In genomic region chr5:71589903-71590302, GRCh38 we compare ENCODE assay signal across 17 cellular contexts. TPM values are rescaled to one million over a fixed set of nuclear protein-coding genes. Genes with fewer than 3 reads are reported as not detected.
DNase-seq lines count a peak whose midpoint lies in the region; ATAC-seq and TF ChIP-seq lines count a peak whose summit lies in the region.
"Had no signal": no experiment of that assay in that cellular context is flagged by ENCODE, and none has a peak within 500 bp of the region (broad histone marks: within the 10 kb centered on the region; RNA-seq: fewer than 3 reads in every experiment).

No MANE protein-coding gene starts in this region.

- peak overlapping the region; percentile 96 for H3K4me3 ChIP-seq in CD4-positive, CD25-positive, alpha-beta regulatory T cell (ENCODE audit: low read depth, low read length)
- no peak overlapping the region for H3K4me3 ChIP-seq in DND-41 (ENCODE audit: low read depth in 1 of 2, low read length in 2 of 2)
- H3K4me3 ChIP-seq in MM.1S (ENCODE audit: low read length) = no peak overlapping the region
- H3K4me3 ChIP-seq in adrenal gland = no peak overlapping the region
- H3K4me3 ChIP-seq: HAP-1, psoas muscle, SJSA1 had no signal

- peaks cover 16% of the 10 kb centered on the region for H3K36me3 Mint-ChIP-seq in CD4-positive, CD25-positive, alpha-beta regulatory T cell
- peaks cover 10% of the 10 kb centered on the region for H3K36me3 Mint-ChIP-seq in activated naive CD8-positive, alpha-beta T cell

- intact Hi-C loops in adrenal gland (cut with DNase I) = no loop called here

- H3K4me3 Mint-ChIP-seq in CD4-positive, CD25-positive, alpha-beta regulatory T cell = peak overlapping the region; percentile 39 to 98 (median 91)
- H3K4me3 Mint-ChIP-seq in activated naive CD8-positive, alpha-beta T cell = peak overlapping the region; percentile 86

- H3K27ac ChIP-seq in CD4-positive, CD25-positive, alpha-beta regulatory T cell (ENCODE audit: insufficient read depth, low read length, poor library complexity, severe bottlenecking) = no peak overlapping the region
- no peak overlapping the region for H3K27ac ChIP-seq in DND-41 (ENCODE audit: low read length)
- H3K27ac ChIP-seq in MM.1S (ENCODE audit: low read length) = peak overlapping the region; percentile 46; the same call in 1 of the 2 replicates
- H3K27ac ChIP-seq in adrenal gland = no peak overlapping the region
- H3K27ac ChIP-seq: psoas muscle, SJSA1 had no signal

- H3K4me1 Mint-ChIP-seq in CD4-positive, CD25-positive, alpha-beta regulatory T cell = peaks cover 15 to 54% (median 34%) of the 10 kb centered on the region in 4 donors
- H3K4me1 Mint-ChIP-seq in activated naive CD8-positive, alpha-beta T cell (ENCODE audit: low read depth) = peaks cover 40% of the 10 kb centered on the region

- peak in 1 of 3 donors; percentile 48 for DNase-seq in CD4-positive, CD25-positive, alpha-beta regulatory T cell
- DNase-seq in DND-41 (no peak), MM.1S (peak; percentile 85), adrenal gland (no peak), GDM1 (lab: John Stamatoyannopoulos, UW) (no peak), SW480 (ENCODE audit: low spot score) (no peak), DMS79 treated with DMSO at 0.1 percent for 48 hours (lab: John Stamatoyannopoulos, UW) (no peak)
- DNase-seq: activated gamma-delta T cell treated with Interleukin-2 at 50 U/mL for 16 hours; DMS153; NCI-H1436 treated with DMSO at 0.1 percent for 48 hours; psoas muscle; stimulated activated naive B cell treated with anti-CD40 and anti-IgM and Interleukin-4, amounts not matched to agents 10 μg/mL and 1 μg/mL and 100 μg/mL, for 72 hours had no signal

- peaks cover 28% of the 10 kb centered on the region for H3F3A ChIP-seq in MM.1S (ENCODE audit: insufficient read depth, low read length)

- H4K20me1 ChIP-seq in DND-41 (ENCODE audit: insufficient read depth, low read length) = no peaks in the 10 kb centered on the region
- no peaks in the 10 kb centered on the region for H4K20me1 ChIP-seq in MM.1S (ENCODE audit: insufficient read depth, low read length)

- peaks cover 9% of the 10 kb centered on the region for H3K36me3 ChIP-seq in CD4-positive, CD25-positive, alpha-beta regulatory T cell (ENCODE audit: control insufficient read depth, insufficient read depth, low read length)
- peaks cover 10% of the 10 kb centered on the region for H3K36me3 ChIP-seq in DND-41 (ENCODE audit: insufficient read depth, low read length)
- no peaks in the 10 kb centered on the region for H3K36me3 ChIP-seq in MM.1S (replicated peaks; ENCODE audit: insufficient read depth, low read length)
- peaks cover 0 to 6% of the 10 kb centered on the region in 2 donors for H3K36me3 ChIP-seq in adrenal gland (replicated peaks in 1 of 2)
- H3K36me3 ChIP-seq: HAP-1 had no signal

- H3K27ac Mint-ChIP-seq in CD4-positive, CD25-positive, alpha-beta regulatory T cell = peak overlapping the region in 1 of 3 donors; percentile 56
- peak overlapping the region; percentile 61 for H3K27ac Mint-ChIP-seq in activated naive CD8-positive, alpha-beta T cell
- H3K27ac Mint-ChIP-seq: stimulated activated naive B cell treated with anti-CD40 and anti-IgM and Interleukin-4, amounts not matched to agents 10 μg/mL and 1 μg/mL and 100 μg/mL, for 72 hours; type B pancreatic cell had no signal

- 50 to 71% (median 51%) methylated on average over 2 of the region's 2 CpGs for WGBS in adrenal gland, 4 donors

- peak overlapping the region; percentile 79 for H3K4me2 ChIP-seq in DND-41 (ENCODE audit: insufficient read depth, low read length)
- H3K4me2 ChIP-seq in MM.1S (ENCODE audit: low read depth, low read length) = peak overlapping the region; percentile 63; the same call in 1 of the 2 replicates

- no peak for TF ChIP-seq POLR2A in adrenal gland (IDR thresholded peaks at IDR 0.05)

- H3K27me3 ChIP-seq in CD4-positive, CD25-positive, alpha-beta regulatory T cell (ENCODE audit: control insufficient read depth, insufficient read depth, low read length) = no peaks in the 10 kb centered on the region
- no peaks in the 10 kb centered on the region for H3K27me3 ChIP-seq in DND-41 (ENCODE audit: insufficient read depth, low read length, poor library complexity)
- no peaks in the 10 kb centered on the region for H3K27me3 ChIP-seq in MM.1S (replicated peaks; ENCODE audit: insufficient read depth, low read length)
- no peaks in the 10 kb centered on the region for H3K27me3 ChIP-seq in adrenal gland
- H3K27me3 ChIP-seq: SJSA1 had no signal

- H3K9ac ChIP-seq in DND-41 (ENCODE audit: low read depth, low read length) = no peak overlapping the region
- H3K9ac ChIP-seq in MM.1S (ENCODE audit: low read length) = no peak overlapping the region

- ATAC-seq in CD4-positive, CD25-positive, alpha-beta regulatory T cell (ENCODE audit: low read depth in 2 of 2) = no peak
- no peak for ATAC-seq in DND-41 (ENCODE audit: insufficient read depth, low read depth)
- ATAC-seq: esophagus mucosa; psoas muscle; stimulated activated naive B cell treated with anti-CD40 and anti-IgM and Interleukin-4, amounts not matched to agents 10 μg/mL and 1 μg/mL and 100 μg/mL, for 72 hours had no signal

- no peaks in the 10 kb centered on the region for H3K9me3 ChIP-seq in CD4-positive, CD25-positive, alpha-beta regulatory T cell (ENCODE audit: control insufficient read depth in 2 of 2, low read length in 2 of 2)
- H3K9me3 ChIP-seq in DND-41 (ENCODE audit: insufficient read depth, low read length, severe bottlenecking) (no peaks in the 10 kb centered on the region), MM.1S (replicated peaks; ENCODE audit: insufficient read depth, low read length) (no peaks in the 10 kb centered on the region), adrenal gland (replicated peaks in 1 of 3) (no peaks in the 10 kb centered on the region)
- H3K9me3 ChIP-seq: HAP-1, psoas muscle, SJSA1 had no signal

- H3K4me1 ChIP-seq in CD4-positive, CD25-positive, alpha-beta regulatory T cell (ENCODE audit: control insufficient read depth, insufficient read depth, low read length, poor library complexity, severe bottlenecking) = peaks cover 42% of the 10 kb centered on the region
- H3K4me1 ChIP-seq in DND-41 (ENCODE audit: insufficient read depth, low read length) (peaks cover 36% of the 10 kb centered on the region), MM.1S (ENCODE audit: low read length) (peaks cover 28% of the 10 kb centered on the region), adrenal gland (replicated peaks in 1 of 2) (peaks cover 0 to 25% of the 10 kb centered on the region in 2 donors)
- H3K4me1 ChIP-seq: SJSA1 had no signal

- H3K9me2 ChIP-seq in MM.1S (replicated peaks; ENCODE audit: insufficient read depth, low read length) = no peaks in the 10 kb centered on the region

- H3K9me3 Mint-ChIP-seq in CD4-positive, CD25-positive, alpha-beta regulatory T cell = no peaks in the 10 kb centered on the region
- no peaks in the 10 kb centered on the region for H3K9me3 Mint-ChIP-seq in activated naive CD8-positive, alpha-beta T cell (ENCODE audit: low read depth)
- H3K9me3 Mint-ChIP-seq: type B pancreatic cell had no signal

- no peak overlapping the region for H2AFZ ChIP-seq in DND-41 (ENCODE audit: low read depth, low read length)
- no peak overlapping the region for H2AFZ ChIP-seq in MM.1S (ENCODE audit: low read length)

- no peak for TF ChIP-seq CTCF in DND-41 (IDR thresholded peaks at IDR 0.05; ENCODE audit: borderline replicate concordance, extremely low read depth, low read length, poor library complexity, severe bottlenecking)
- no peak for TF ChIP-seq CTCF in MM.1S (IDR thresholded peaks at IDR 0.05; ENCODE audit: low read length)
- no peak for TF ChIP-seq CTCF in adrenal gland (IDR thresholded peaks at IDR 0.05)

- H3K27me3 Mint-ChIP-seq in CD4-positive, CD25-positive, alpha-beta regulatory T cell = no peaks in the 10 kb centered on the region
- H3K27me3 Mint-ChIP-seq in activated naive CD8-positive, alpha-beta T cell = no peaks in the 10 kb centered on the region
- H3K27me3 Mint-ChIP-seq: stimulated activated naive B cell treated with anti-CD40 and anti-IgM and Interleukin-4, amounts not matched to agents 10 μg/mL and 1 μg/mL and 100 μg/mL, for 72 hours; type B pancreatic cell had no signal

- H3K79me2 ChIP-seq in DND-41 (ENCODE audit: insufficient read depth, low read length) = peaks cover 67% of the 10 kb centered on the region
- H3K79me2 ChIP-seq in MM.1S (ENCODE audit: low read length) = peaks cover 66% of the 10 kb centered on the region

RNA-seq across cellular contexts. Expression of gene MCCC2, which starts 2.8 kb away (rescaled TPM):
- 30.9 TPM for total RNA-seq in CD4-positive, CD25-positive, alpha-beta regulatory T cell
- 10 to 100 TPM; 26.7 to 45.8 (median 30.7) TPM for polyA plus RNA-seq in CD4-positive, CD25-positive, alpha-beta regulatory T cell
- 100 to 1,000 TPM in 2 of 8 donors, 10 to 100 TPM in 6; 63.9 to 119 (median 92.1) TPM for total RNA-seq in adrenal gland
- 100 to 1,000 TPM in 1 of 3 donors, 10 to 100 TPM in 2; 24.0 to 135 (median 47.9) TPM for polyA plus RNA-seq in adrenal gland
